ENCODE assay signal across 23 cellular contexts in genomic region chr6:73537677-73538076, GRCh38. TPM values are rescaled to one million over a fixed set of nuclear protein-coding genes. Genes with fewer than 3 reads are reported as not detected.
A peak's percentile ranks its signal among the peaks of the same experiment; 100 is the strongest.
DNase-seq lines count a peak whose midpoint lies in the region; ATAC-seq and TF ChIP-seq lines count a peak whose summit lies in the region.
"Had no signal": no experiment of that assay in that cellular context is flagged by ENCODE, and none has a peak within 500 bp of the region (broad histone marks: within the 10 kb centered on the region; RNA-seq: fewer than 3 reads in every experiment).

No MANE protein-coding gene starts in this region.

- H3F3A ChIP-seq in neural progenitor cell (ENCODE audit: low read depth): no peaks in the 10 kb centered on the region

- no peak overlapping the region for H3K9ac ChIP-seq in neural progenitor cell

- no peaks in the 10 kb centered on the region for H3K36me3 Mint-ChIP-seq in neural progenitor cell
- H3K36me3 Mint-ChIP-seq: brain; CD4-positive, CD25-positive, alpha-beta regulatory T cell had no signal

- no peak overlapping the region for H3K4me3 Mint-ChIP-seq in neural progenitor cell
- H3K4me3 Mint-ChIP-seq: activated naive CD8-positive, alpha-beta T cell treated with anti-CD3 and anti-CD28 coated beads, Interleukin-2, amount 50 U/mL, for 24 hours; brain; CD4-positive, CD25-positive, alpha-beta regulatory T cell; endodermal cell; H9; nephron progenitor cell had no signal

- no peaks in the 10 kb centered on the region for H3K27me3 ChIP-seq in neural progenitor cell
- H3K27me3 ChIP-seq: tibial artery had no signal

- H3K4me1 ChIP-seq in neural progenitor cell: no peaks in the 10 kb centered on the region
- H3K4me1 ChIP-seq: tibial artery had no signal

- no peak overlapping the region for H3K27ac ChIP-seq in neural progenitor cell
- H3K27ac ChIP-seq: tibial artery had no signal

- H4K20me1 ChIP-seq in neural progenitor cell (ENCODE audit: low read depth): no peaks in the 10 kb centered on the region

- H3K9me3 Mint-ChIP-seq in neural progenitor cell: peaks cover 2% of the 10 kb centered on the region
- H3K9me3 Mint-ChIP-seq: activated naive CD8-positive, alpha-beta T cell treated with anti-CD3 and anti-CD28 coated beads, Interleukin-2, amount 50 U/mL, for 24 hours; CD4-positive, CD25-positive, alpha-beta regulatory T cell; endodermal cell; H9; nephron progenitor cell had no signal

- DNase-seq in neural progenitor cell (ENCODE audit: low spot score) (no peak), NCI-H2227 treated with DMSO at 0.1 percent for 48 hours (lab: John Stamatoyannopoulos, UW) (no peak)
- DNase-seq: activated CD4-positive, alpha-beta T cell treated with anti-CD3 and anti-CD28 coated beads for 4 hours; activated naive CD8-positive, alpha-beta T cell treated with anti-CD3 and anti-CD28 coated beads, Interleukin-2, amount 50 U/mL, for 24 hours; CD4-positive, CD25-positive, alpha-beta regulatory T cell; endodermal cell; H9; MM.1S; NCI-H2171 treated with DMSO at 0.1 percent for 48 hours; NCI-H69; nephron progenitor cell; stimulated activated CD4-positive, alpha-beta T cell treated with anti-CD3 and anti-CD28 coated beads, Interleukin-1b, Interleukin-23, amount 100 ng/mL, for 48 hours; stimulated activated naive CD4-positive, alpha-beta T cell treated with Interleukin-2 at 50 U/mL for 16 hours; SW 1271; tibial artery had no signal

- no peak for TF ChIP-seq CTCF in neural progenitor cell (IDR thresholded peaks at IDR 0.05)

- no peaks in the 10 kb centered on the region for H3K36me3 ChIP-seq in neural progenitor cell
- H3K36me3 ChIP-seq: tibial artery had no signal

- no peaks in the 10 kb centered on the region for H3K4me1 Mint-ChIP-seq in neural progenitor cell
- H3K4me1 Mint-ChIP-seq: brain; CD4-positive, CD25-positive, alpha-beta regulatory T cell; H9; nephron progenitor cell had no signal

- H3K79me2 ChIP-seq in neural progenitor cell (ENCODE audit: low read depth): no peaks in the 10 kb centered on the region

- no peak overlapping the region for H3K4me2 ChIP-seq in neural progenitor cell

- no peak overlapping the region for H2AFZ ChIP-seq in neural progenitor cell (replicated peaks)

- no peak overlapping the region for H3K4me3 ChIP-seq in neural progenitor cell
- H3K4me3 ChIP-seq: tibial artery had no signal

- peaks cover 5% of the 10 kb centered on the region for H3K27me3 Mint-ChIP-seq in neural progenitor cell (ENCODE audit: insufficient read depth, low read depth)
- H3K27me3 Mint-ChIP-seq: activated naive CD8-positive, alpha-beta T cell treated with anti-CD3 and anti-CD28 coated beads, Interleukin-2, amount 50 U/mL, for 24 hours; progenitor cell of endocrine pancreas had no signal

- H3K27ac Mint-ChIP-seq in neural progenitor cell: peak overlapping the region; percentile 26
- H3K27ac Mint-ChIP-seq: activated naive CD8-positive, alpha-beta T cell treated with anti-CD3 and anti-CD28 coated beads, Interleukin-2, amount 50 U/mL, for 24 hours; brain; CD4-positive, CD25-positive, alpha-beta regulatory T cell; endodermal cell; H9; nephron progenitor cell; progenitor cell of endocrine pancreas had no signal

- no peaks in the 10 kb centered on the region for H3K9me3 ChIP-seq in neural progenitor cell (ENCODE audit: low read depth)
- H3K9me3 ChIP-seq: tibial artery had no signal

- peak; percentile 57 for ATAC-seq in GM18498 (IDR thresholded peaks at IDR 0.05; ENCODE audit: unreplicated experiment)
- peak; percentile 47 for ATAC-seq in GM19351 (IDR thresholded peaks at IDR 0.05; ENCODE audit: unreplicated experiment)
- ATAC-seq in HG03565 (IDR thresholded peaks at IDR 0.05; ENCODE audit: unreplicated experiment): peak; percentile 45
- no peak for ATAC-seq in HG03139 (IDR thresholded peaks at IDR 0.05; ENCODE audit: unreplicated experiment)
- no peak for ATAC-seq in GM19452 (IDR thresholded peaks at IDR 0.05; ENCODE audit: unreplicated experiment)
- ATAC-seq: activated naive CD8-positive, alpha-beta T cell treated with anti-CD3 and anti-CD28 coated beads, Interleukin-2, amount 50 U/mL, for 24 hours; Right ventricle myocardium inferior had no signal

RNA-seq across cellular contexts. Expression of gene EEF1A1, which starts 16.8 kb away (rescaled TPM):
- total RNA-seq in neural progenitor cell (ENCODE audit: low replicate concordance): 15,510 and 19,891 TPM in 2 replicates

Comparison
In these comparisons a context has a peak if more than half of its experiments do, and no peak if none do; other contexts are left out.
1. ATAC-seq: peak in GM18498 (single experiment), GM19351 (single experiment) and HG03565 (single experiment); none in HG03139 (single experiment) and GM19452 (single experiment).